In genomic region chr2:190466819-190467444, GRCh38 we compare ENCODE assay signal across 10 cellular contexts. TPM values are rescaled to one million over a fixed set of nuclear protein-coding genes. Genes with fewer than 3 reads are reported as not detected.
DNase-seq lines count a peak whose midpoint lies in the region; ATAC-seq and TF ChIP-seq lines count a peak whose summit lies in the region.
"Had no signal": no experiment of that assay in that cellular context is flagged by ENCODE, and none has a peak within 500 bp of the region (broad histone marks: within the 10 kb centered on the region; RNA-seq: fewer than 3 reads in every experiment).

No MANE protein-coding gene starts in this region.

- WGBS in esophagus muscularis mucosa, result 42% methylated on average over 5 of the region's 5 CpGs

- no peaks in the 10 kb centered on the region for H3K27me3 Mint-ChIP-seq in stimulated activated naive B cell treated with anti-CD40 and anti-IgM and Interleukin-4, amounts not matched to agents 10 μg/mL and 1 μg/mL and 100 μg/mL, for 72 hours
- H3K27me3 Mint-ChIP-seq in stimulated activated memory B cell treated with anti-CD40 and anti-IgM and Interleukin-4, amounts not matched to agents 10 μg/mL and 1 μg/mL and 100 μg/mL, for 72 hours, result no peaks in the 10 kb centered on the region
- H3K27me3 Mint-ChIP-seq in CD4-positive, alpha-beta memory T cell, result no peaks in the 10 kb centered on the region
- H3K27me3 Mint-ChIP-seq: activated CD4-positive, alpha-beta memory T cell treated with anti-CD3 and anti-CD28 coated beads for 36 hours had no signal

- TF ChIP-seq POLR2A in esophagus muscularis mucosa (IDR thresholded peaks at IDR 0.05; ENCODE audit: low read depth), result no peak

- no peak for TF ChIP-seq CTCF in esophagus muscularis mucosa (IDR thresholded peaks at IDR 0.05)
- no peak for TF ChIP-seq CTCF in GM20000 (IDR thresholded peaks at IDR 0.05; ENCODE audit: extremely low read depth, missing control alignments)

- peak overlapping the region; percentile 81 to 89 (median 83) for H3K27ac ChIP-seq in esophagus muscularis mucosa (replicated peaks in 1 of 4)
- no peak overlapping the region for H3K27ac ChIP-seq in CD4-positive, alpha-beta memory T cell (ENCODE audit: low read depth, low read length)

- TF ChIP-seq EP300 in esophagus muscularis mucosa (IDR thresholded peaks at IDR 0.05), result no peak

- no peaks in the 10 kb centered on the region for H3K27me3 ChIP-seq in esophagus muscularis mucosa
- no peaks in the 10 kb centered on the region for H3K27me3 ChIP-seq in CD4-positive, alpha-beta memory T cell (ENCODE audit: insufficient read depth, low read length)

- CTCF ChIA-PET in CD4-positive, alpha-beta memory T cell (lab: Charles Lee; ENCODE audit: partially characterized antibody), result interaction anchor here (1.0 to 1.5 kb wide), 2 partner anchors 57 to 213 kb away, joined by 3 to 5 read pairs; no protein-coding TSS in a partner anchor

- peak overlapping the region in 2 of 4 donors; percentile 5 to 13 for H3K4me3 ChIP-seq in esophagus muscularis mucosa
- H3K4me3 ChIP-seq in CD4-positive, alpha-beta memory T cell (ENCODE audit: low read length in 2 of 2), result no peak overlapping the region

- POLR2A ChIA-PET in CD4-positive, alpha-beta memory T cell (lab: Charles Lee; ENCODE audit: partially characterized antibody), result no interaction called here

- H3K36me3 ChIP-seq in esophagus muscularis mucosa, result peaks cover 0 to 8% (median 7%) of the 10 kb centered on the region in 4 donors
- H3K36me3 ChIP-seq in CD4-positive, alpha-beta memory T cell (ENCODE audit: insufficient read depth, low read length), result peaks cover 4% of the 10 kb centered on the region

- H3K4me3 Mint-ChIP-seq in stimulated activated naive B cell treated with anti-CD40 and anti-IgM and Interleukin-4, amounts not matched to agents 10 μg/mL and 1 μg/mL and 100 μg/mL, for 72 hours, result no peak overlapping the region
- no peak overlapping the region for H3K4me3 Mint-ChIP-seq in stimulated activated memory B cell treated with anti-CD40 and anti-IgM and Interleukin-4, amounts not matched to agents 10 μg/mL and 1 μg/mL and 100 μg/mL, for 72 hours
- peak overlapping the region in 2 of 8 donors; percentile 6 to 29 for H3K4me3 Mint-ChIP-seq in CD4-positive, alpha-beta memory T cell
- H3K4me3 Mint-ChIP-seq: activated CD4-positive, alpha-beta memory T cell treated with anti-CD3 and anti-CD28 coated beads for 36 hours had no signal

- no peaks in the 10 kb centered on the region for H3K9me3 Mint-ChIP-seq in stimulated activated naive B cell treated with anti-CD40 and anti-IgM and Interleukin-4, amounts not matched to agents 10 μg/mL and 1 μg/mL and 100 μg/mL, for 72 hours
- H3K9me3 Mint-ChIP-seq in stimulated activated memory B cell treated with anti-CD40 and anti-IgM and Interleukin-4, amounts not matched to agents 10 μg/mL and 1 μg/mL and 100 μg/mL, for 72 hours, result no peaks in the 10 kb centered on the region
- H3K9me3 Mint-ChIP-seq in CD4-positive, alpha-beta memory T cell, result no peaks in the 10 kb centered on the region
- H3K9me3 Mint-ChIP-seq: activated CD4-positive, alpha-beta memory T cell treated with anti-CD3 and anti-CD28 coated beads for 36 hours had no signal

- intact Hi-C loops in esophagus muscularis mucosa (cut with DNase I), result no loop called here
- intact Hi-C loops in CD4-positive, alpha-beta memory T cell (cut with micrococcal nuclease), result no loop called here

- H3K4me1 ChIP-seq in esophagus muscularis mucosa, result peaks cover 38 to 65% (median 58%) of the 10 kb centered on the region in 4 donors
- peaks cover 66% of the 10 kb centered on the region for H3K4me1 ChIP-seq in CD4-positive, alpha-beta memory T cell (ENCODE audit: insufficient read depth, low read length)

- peak; percentile 47 for DNase-seq in HT1080 (ENCODE audit: low read depth)
- DNase-seq in NCI-H526 treated with DMSO at 0.1 percent for 48 hours (lab: John Stamatoyannopoulos, UW), result peak; percentile 73
- DNase-seq in esophagus muscularis mucosa (ENCODE audit: extremely low spot score), result no peak
- no peak for DNase-seq in stimulated activated naive B cell treated with anti-CD40 and anti-IgM and Interleukin-4, amounts not matched to agents 10 μg/mL and 1 μg/mL and 100 μg/mL, for 72 hours
- no peak for DNase-seq in activated CD4-positive, alpha-beta T cell treated with anti-CD3 and anti-CD28 coated beads for 48 hours
- no peak for DNase-seq in CD4-positive, alpha-beta memory T cell
- DNase-seq in GM20000 (ENCODE audit: low spot score), result no peak
- DNase-seq: activated CD4-positive, alpha-beta memory T cell treated with anti-CD3 and anti-CD28 coated beads for 36 hours; HCEC 1CT had no signal

- peaks cover 6 to 15% of the 10 kb centered on the region in 2 donors for H3K36me3 Mint-ChIP-seq in stimulated activated naive B cell treated with anti-CD40 and anti-IgM and Interleukin-4, amounts not matched to agents 10 μg/mL and 1 μg/mL and 100 μg/mL, for 72 hours
- peaks cover 15% of the 10 kb centered on the region for H3K36me3 Mint-ChIP-seq in stimulated activated memory B cell treated with anti-CD40 and anti-IgM and Interleukin-4, amounts not matched to agents 10 μg/mL and 1 μg/mL and 100 μg/mL, for 72 hours
- peaks cover 25 to 30% of the 10 kb centered on the region in 2 donors for H3K36me3 Mint-ChIP-seq in CD4-positive, alpha-beta memory T cell

- no peaks in the 10 kb centered on the region for H3K9me3 ChIP-seq in esophagus muscularis mucosa
- H3K9me3 ChIP-seq in CD4-positive, alpha-beta memory T cell (ENCODE audit: control insufficient read depth in 1 of 2, low read length in 2 of 2), result no peaks in the 10 kb centered on the region

- peaks cover 23 to 61% of the 10 kb centered on the region in 2 donors for H3K4me1 Mint-ChIP-seq in stimulated activated naive B cell treated with anti-CD40 and anti-IgM and Interleukin-4, amounts not matched to agents 10 μg/mL and 1 μg/mL and 100 μg/mL, for 72 hours
- peaks cover 56% of the 10 kb centered on the region for H3K4me1 Mint-ChIP-seq in stimulated activated memory B cell treated with anti-CD40 and anti-IgM and Interleukin-4, amounts not matched to agents 10 μg/mL and 1 μg/mL and 100 μg/mL, for 72 hours
- peaks cover 53 to 80% (median 61%) of the 10 kb centered on the region in 4 donors for H3K4me1 Mint-ChIP-seq in CD4-positive, alpha-beta memory T cell

- no peak for ATAC-seq in stimulated activated naive B cell treated with anti-CD40 and anti-IgM and Interleukin-4, amounts not matched to agents 10 μg/mL and 1 μg/mL and 100 μg/mL, for 72 hours (replicated peaks)
- ATAC-seq in stimulated activated memory B cell treated with anti-CD40 and anti-IgM and Interleukin-4, amounts not matched to agents 10 μg/mL and 1 μg/mL and 100 μg/mL, for 72 hours, result no peak

- peak overlapping the region; percentile 5 for H3K27ac Mint-ChIP-seq in stimulated activated naive B cell treated with anti-CD40 and anti-IgM and Interleukin-4, amounts not matched to agents 10 μg/mL and 1 μg/mL and 100 μg/mL, for 72 hours
- H3K27ac Mint-ChIP-seq in stimulated activated memory B cell treated with anti-CD40 and anti-IgM and Interleukin-4, amounts not matched to agents 10 μg/mL and 1 μg/mL and 100 μg/mL, for 72 hours, result no peak overlapping the region
- peak overlapping the region in 3 of 7 donors; percentile 23 to 54 (median 29) for H3K27ac Mint-ChIP-seq in CD4-positive, alpha-beta memory T cell
- H3K27ac Mint-ChIP-seq: activated CD4-positive, alpha-beta memory T cell treated with anti-CD3 and anti-CD28 coated beads for 36 hours had no signal

RNA-seq across cellular contexts. Expression of gene MFSD6, which starts 58.8 kb away (rescaled TPM):
- total RNA-seq in HT1080 (2014; rRNA removed; shearing (Covaris generic)), result 3.0 and 3.1 TPM in 2 replicates
- polyA plus RNA-seq in HT1080 (2015; cell fraction: cytosol; rRNA removed), result 3.4 and 7.7 TPM in 2 replicates
- 2.8 and 6.2 TPM in 2 replicates for polyA plus RNA-seq in HT1080 (2015; cell fraction: nucleus; rRNA removed)
- 100 to 1,000 TPM; 145 to 180 (median 163) TPM for total RNA-seq in esophagus muscularis mucosa
- 10 to 100 TPM; 38.3 to 47.5 TPM for total RNA-seq in CD4-positive, alpha-beta memory T cell
- polyA plus RNA-seq in CD4-positive, alpha-beta memory T cell, result 10 to 100 TPM in 1 of 2 donors, 1 to 10 TPM in 1; 7.7 to 29.1 TPM

Comparison
In these comparisons a context has a peak if more than half of its experiments do, and no peak if none do; other contexts are left out.
1. DNase-seq: peak in HT1080 (single experiment) and NCI-H526 treated with DMSO at 0.1 percent for 48 hours (single experiment); none in esophagus muscularis mucosa (single experiment), stimulated activated naive B cell treated with anti-CD40 and anti-IgM and Interleukin-4, amounts not matched to agents 10 μg/mL and 1 μg/mL and 100 μg/mL, for 72 hours (single experiment), activated CD4-positive, alpha-beta T cell treated with anti-CD3 and anti-CD28 coated beads for 48 hours (single experiment), CD4-positive, alpha-beta memory T cell (0 of 5) and GM20000 (single experiment).